ENCODE assay signal across 26 cellular contexts in the genomic region with DNA sequence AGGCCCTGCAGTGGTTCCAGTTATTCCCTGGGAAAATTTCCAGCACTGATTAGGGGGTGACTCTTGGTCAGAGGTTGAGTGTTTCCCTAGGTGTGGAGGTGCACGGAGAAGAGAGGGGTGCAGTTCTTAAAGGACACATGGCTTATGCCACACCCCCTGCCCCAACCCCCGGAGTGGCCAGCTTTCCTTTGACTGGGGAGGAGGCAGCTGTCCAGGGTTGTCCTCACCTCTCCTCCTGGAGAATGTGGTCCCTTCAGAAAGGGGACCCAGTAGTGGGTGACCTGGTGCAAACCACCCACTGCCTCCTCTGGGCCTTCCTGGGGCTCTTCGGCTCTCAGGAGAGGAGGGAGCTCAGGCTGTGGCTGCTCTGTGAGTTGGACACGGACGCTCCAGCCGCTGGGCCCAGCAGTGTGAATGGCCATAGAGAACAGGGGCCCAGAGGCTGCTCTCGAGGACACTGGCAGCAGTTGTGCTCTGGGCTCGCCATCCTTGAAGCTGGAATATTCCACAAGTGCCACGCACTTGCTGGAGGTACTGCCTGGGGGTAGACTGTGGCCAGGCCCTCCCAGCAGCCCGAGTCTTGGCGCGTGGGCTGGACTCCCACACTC. TPM values are rescaled to one million over a fixed set of nuclear protein-coding genes. Genes with fewer than 3 reads are reported as not detected.
DNase-seq lines count a peak whose midpoint lies in the region; ATAC-seq and TF ChIP-seq lines count a peak whose summit lies in the region.
"Had no signal": no experiment of that assay in that cellular context is flagged by ENCODE, and none has a peak within 500 bp of the region (broad histone marks: within the 10 kb centered on the region; RNA-seq: fewer than 3 reads in every experiment).

No MANE protein-coding gene starts in this region.

- peak overlapping the region; percentile 12 for H3K27ac Mint-ChIP-seq in chondrocyte (ENCODE audit: unreplicated experiment)
- H3K27ac Mint-ChIP-seq: activated CD4-positive, alpha-beta memory T cell treated with anti-CD3 and anti-CD28 coated beads for 36 hours; activated naive CD8-positive, alpha-beta T cell treated with anti-CD3 and anti-CD28 coated beads for 36 hours; stimulated activated memory B cell treated with anti-CD40 and anti-IgM and Interleukin-4, amounts not matched to agents 10 μg/mL and 1 μg/mL and 100 μg/mL, for 72 hours had no signal

- DNase-seq in Panc1 (ENCODE audit: low read depth, low spot score) (no peak), chondrocyte (ENCODE audit: low spot score) (no peak), left lobe of liver (ENCODE audit: low spot score) (no peak), gastrocnemius medialis (no peak)
- no peak for DNase-seq in activated naive CD4-positive, alpha-beta T cell treated with Interleukin-2 at 50 U/mL for 16 hours
- DNase-seq: activated CD4-positive, alpha-beta memory T cell treated with anti-CD3 and anti-CD28 coated beads for 36 hours; activated naive CD8-positive, alpha-beta T cell treated with anti-CD3 and anti-CD28 coated beads for 36 hours; Calu3; cerebellar nuclear complex; foreskin fibroblast; NCI-H1105 treated with DMSO at 0.1 percent for 48 hours; NCI-H2029; NCI-H774; small intestine; stimulated activated CD4-positive, alpha-beta T cell treated with anti-CD3 and anti-CD28 coated beads, Interleukin-2, amount 100 ng/mL, for 48 hours; uterus had no signal

- H3K36me3 Mint-ChIP-seq in chondrocyte (ENCODE audit: low read depth) = peaks cover 5% of the 10 kb centered on the region
- H3K36me3 Mint-ChIP-seq: activated CD4-positive, alpha-beta memory T cell treated with anti-CD3 and anti-CD28 coated beads for 36 hours; activated naive CD8-positive, alpha-beta T cell treated with anti-CD3 and anti-CD28 coated beads for 36 hours had no signal

- peaks cover 46% of the 10 kb centered on the region for H3K4me1 Mint-ChIP-seq in chondrocyte (ENCODE audit: low read depth)

- H3K9me3 Mint-ChIP-seq in chondrocyte (ENCODE audit: low read depth) = no peaks in the 10 kb centered on the region
- H3K9me3 Mint-ChIP-seq: activated CD4-positive, alpha-beta memory T cell treated with anti-CD3 and anti-CD28 coated beads for 36 hours; activated naive CD8-positive, alpha-beta T cell treated with anti-CD3 and anti-CD28 coated beads for 36 hours; stimulated activated memory B cell treated with anti-CD40 and anti-IgM and Interleukin-4, amounts not matched to agents 10 μg/mL and 1 μg/mL and 100 μg/mL, for 72 hours had no signal

- H3K36me3 ChIP-seq in Panc1 (ENCODE audit: control insufficient read depth, insufficient read depth, low read length) (no peaks in the 10 kb centered on the region), gastrocnemius medialis (no peaks in the 10 kb centered on the region)
- H3K36me3 ChIP-seq: thoracic aorta, uterus had no signal

- no TSS peak for BruUV-seq in Panc1 (replicated peaks; lab: Mats Ljungman, UMichigan)

- H3K27me3 Mint-ChIP-seq in chondrocyte (ENCODE audit: low read depth) = no peaks in the 10 kb centered on the region
- H3K27me3 Mint-ChIP-seq: activated CD4-positive, alpha-beta memory T cell treated with anti-CD3 and anti-CD28 coated beads for 36 hours; activated naive CD8-positive, alpha-beta T cell treated with anti-CD3 and anti-CD28 coated beads for 36 hours; IgD-negative memory B cell; stimulated activated memory B cell treated with anti-CD40 and anti-IgM and Interleukin-4, amounts not matched to agents 10 μg/mL and 1 μg/mL and 100 μg/mL, for 72 hours had no signal

- in situ Hi-C loops in Panc1 (cut with HindIII; ENCODE audit: low pct_unique_long_range_greater_than_20kb, low sequenced_read_pairs) = no loop called here
- in situ Hi-C loops in gastrocnemius medialis (cut with MboI; ENCODE audit: low sequenced_read_pairs in 4 of 4) = loop anchor here in 1 of 4 donors (25.0 kb wide), 1 partner anchor 116 kb away; no protein-coding TSS in a partner anchor

- ATAC-seq in Panc1 = peak; percentile 15; the same call in 1 of the 2 replicates
- ATAC-seq in left lobe of liver = peak; percentile 33
- no peak for ATAC-seq in gastrocnemius medialis
- no peak for ATAC-seq in GM18520 (IDR thresholded peaks at IDR 0.05; ENCODE audit: unreplicated experiment)
- no peak for ATAC-seq in GM21360 (IDR thresholded peaks at IDR 0.05; ENCODE audit: unreplicated experiment)
- ATAC-seq: activated CD4-positive, CD25-positive, alpha-beta regulatory T cell treated with anti-CD3 and anti-CD28 coated beads, Interleukin-2, amount 50 U/mL, for 24 hours; stimulated activated memory B cell treated with anti-CD40 and anti-IgM and Interleukin-4, amounts not matched to agents 10 μg/mL and 1 μg/mL and 100 μg/mL, for 72 hours had no signal

- H3K4me3 ChIP-seq in Panc1 (ENCODE audit: low read depth in 2 of 2, low read length in 2 of 2) = no peak overlapping the region
- peak overlapping the region in 1 of 4 donors; percentile 34 for H3K4me3 ChIP-seq in gastrocnemius medialis
- H3K4me3 ChIP-seq: hepatocyte, left lung, thoracic aorta, uterus had no signal

- POLR2A ChIA-PET in Panc1 (lab: Charles Lee) = no interaction called here

- CTCF ChIA-PET in Panc1 (lab: Charles Lee) = no interaction called here

- no peak overlapping the region for H3K4me3 Mint-ChIP-seq in chondrocyte (ENCODE audit: unreplicated experiment)
- H3K4me3 Mint-ChIP-seq: activated CD4-positive, alpha-beta memory T cell treated with anti-CD3 and anti-CD28 coated beads for 36 hours; activated naive CD8-positive, alpha-beta T cell treated with anti-CD3 and anti-CD28 coated beads for 36 hours; IgD-negative memory B cell; nephron progenitor cell; stimulated activated memory B cell treated with anti-CD40 and anti-IgM and Interleukin-4, amounts not matched to agents 10 μg/mL and 1 μg/mL and 100 μg/mL, for 72 hours had no signal

- TF ChIP-seq POLR2A in gastrocnemius medialis (IDR thresholded peaks at IDR 0.05) = no peak

- intact Hi-C loops in Panc1 (cut with micrococcal nuclease; ENCODE audit: unreplicated experiment) = no loop called here
- intact Hi-C loops in gastrocnemius medialis (cut with DNase I; ENCODE audit: low total_unique reads) = loop anchor here (5.0 kb wide), 1 partner anchor 161 kb away; a partner anchor contains a TSS

- H3K27me3 ChIP-seq in Panc1 (ENCODE audit: control insufficient read depth, insufficient read depth, low read length) = no peaks in the 10 kb centered on the region
- no peaks in the 10 kb centered on the region for H3K27me3 ChIP-seq in gastrocnemius medialis
- H3K27me3 ChIP-seq: hepatocyte, left lung, uterus had no signal

- H3K27ac ChIP-seq in Panc1 (ENCODE audit: low read length) (no peak overlapping the region), gastrocnemius medialis (peak overlapping the region; percentile 85 to 94 (median 90))
- H3K27ac ChIP-seq: C4-2B, hepatocyte, left lung, thoracic aorta, uterus had no signal

- H3K4me1 ChIP-seq in Panc1 (ENCODE audit: control insufficient read depth, insufficient read depth, low read length) = no peaks in the 10 kb centered on the region
- H3K4me1 ChIP-seq in gastrocnemius medialis = peaks cover 82 to 89% of the 10 kb centered on the region in 2 donors

- TF ChIP-seq CTCF in Panc1 (IDR thresholded peaks at IDR 0.05) (no peak), chondrocyte (IDR thresholded peaks at IDR 0.05) (no peak), gastrocnemius medialis (IDR thresholded peaks at IDR 0.05 in 4 of 5, conservative IDR thresholded peaks at IDR 0.05 in 1 of 5) (no peak)

- no peaks in the 10 kb centered on the region for H3K9me3 ChIP-seq in Panc1 (ENCODE audit: control insufficient read depth, insufficient read depth, low read depth, low read length)
- no peaks in the 10 kb centered on the region for H3K9me3 ChIP-seq in gastrocnemius medialis
- H3K9me3 ChIP-seq: left lung, thoracic aorta, uterus had no signal

RNA-seq across cellular contexts. Expression of a gene that starts 13.6 kb away (rescaled TPM):
- total RNA-seq in Panc1 (2021; ENCODE audit: unreplicated experiment) (55.2 TPM), chondrocyte (82.6 to 89.5 TPM (median 87.1 TPM) in 3 replicates), left lobe of liver (26.6 TPM), gastrocnemius medialis (100 to 1,000 TPM in 1 of 4 donors, 10 to 100 TPM in 3; 81.0 to 115 (median 93.1) TPM)
- 72.3 TPM for polyA plus RNA-seq in Panc1 (2012; ENCODE audit: insufficient read length)

RNA-seq across cellular contexts. Expression of a gene that starts 27.4 kb away (rescaled TPM):
- total RNA-seq in Panc1 (2021; ENCODE audit: unreplicated experiment) (25.0 TPM), chondrocyte (26.1 to 31.0 TPM (median 26.2 TPM) in 3 replicates), left lobe of liver (20.5 TPM), gastrocnemius medialis (10 to 100 TPM; 19.5 to 27.4 (median 21.4) TPM)
- polyA plus RNA-seq in Panc1 (2012; ENCODE audit: insufficient read length) = 23.6 TPM

Comparison
In these comparisons a context has a peak if more than half of its experiments do, and no peak if none do; other contexts are left out.
1. ATAC-seq: peak in Panc1 (single experiment) and left lobe of liver (single experiment); none in gastrocnemius medialis (0 of 2), GM18520 (single experiment) and GM21360 (single experiment).